Comparison of ENCODE assay signal across 7 cellular contexts in genomic region chr20:48761023-48761785, GRCh38.
DNase-seq lines count a peak whose midpoint lies in the region; ATAC-seq, FAIRE-seq and TF ChIP-seq lines count a peak whose summit lies in the region.

No MANE protein-coding gene starts in this region.

- no peak for TF ChIP-seq CTCF in glutamatergic neuron (IDR thresholded peaks at IDR 0.05; ENCODE audit: partially characterized antibody, unreplicated experiment)
- TF ChIP-seq CTCF in RWPE1 (conservative IDR thresholded peaks at IDR 0.05; ENCODE audit: low read depth): no peak

- DNase-seq in MV-4-11 (lab: John Stamatoyannopoulos, UW): peak; percentile 60
- DNase-seq in activated CD4-positive, alpha-beta memory T cell treated with anti-CD3 and anti-CD28 coated beads, Interleukin-2, amount 10 ng/mL, durations not matched to agents 7 days and 5 days: peak; percentile 77
- DNase-seq in glutamatergic neuron: no peak
- DNase-seq in stimulated activated naive CD8-positive, alpha-beta T cell treated with anti-CD3 and anti-CD28 coated beads, Interleukin-15, Interleukin-2, amounts not matched to agents 100 U/mL and 50 U/mL, for 24 hours: peak; percentile 60
- DNase-seq in NCI-H345 (lab: John Stamatoyannopoulos, UW): no peak
- no peak for DNase-seq in H54 (ENCODE audit: insufficient read length, low spot score)
- no peak for DNase-seq in RWPE1 (ENCODE audit: low spot score)

- no peak overlapping the region for H3K27ac ChIP-seq in RWPE1

- POLR2A ChIA-PET in activated CD4-positive, alpha-beta memory T cell treated with anti-CD3 and anti-CD28 coated beads, Interleukin-2, amount 10 ng/mL, durations not matched to agents 7 days and 5 days (lab: Charles Lee): interaction anchor here (1.0 to 4.6 kb wide), 12 partner anchors 8 to 65 kb away, joined by 3 to 42 read pairs (median 6); partner anchors contain the start of gene PREX1
- POLR2A ChIA-PET in RWPE1 (lab: Yijun Ruan, JAX; ENCODE audit: low non-redundant PET): no interaction called here

- no peaks in the 10 kb centered on the region for H3K27me3 Mint-ChIP-seq in activated CD4-positive, alpha-beta memory T cell treated with anti-CD3 and anti-CD28 coated beads, Interleukin-2, amount 10 ng/mL, durations not matched to agents 7 days and 5 days
- peaks cover 25% of the 10 kb centered on the region for H3K27me3 Mint-ChIP-seq in glutamatergic neuron (ENCODE audit: unreplicated experiment)

- H3K4me3 Mint-ChIP-seq in activated CD4-positive, alpha-beta memory T cell treated with anti-CD3 and anti-CD28 coated beads, Interleukin-2, amount 10 ng/mL, durations not matched to agents 7 days and 5 days: peak overlapping the region; percentile 57
- peak overlapping the region; percentile 49 for H3K4me3 Mint-ChIP-seq in glutamatergic neuron (ENCODE audit: unreplicated experiment)

- H3K27ac Mint-ChIP-seq in activated CD4-positive, alpha-beta memory T cell treated with anti-CD3 and anti-CD28 coated beads, Interleukin-2, amount 10 ng/mL, durations not matched to agents 7 days and 5 days: peak overlapping the region; percentile 100
- H3K27ac Mint-ChIP-seq in glutamatergic neuron (ENCODE audit: unreplicated experiment): peak overlapping the region; percentile 24

- peaks cover 62% of the 10 kb centered on the region for H3K36me3 Mint-ChIP-seq in activated CD4-positive, alpha-beta memory T cell treated with anti-CD3 and anti-CD28 coated beads, Interleukin-2, amount 10 ng/mL, durations not matched to agents 7 days and 5 days (ENCODE audit: low read depth)
- H3K36me3 Mint-ChIP-seq in glutamatergic neuron (ENCODE audit: unreplicated experiment): peaks cover 8% of the 10 kb centered on the region

- H3K4me1 Mint-ChIP-seq in activated CD4-positive, alpha-beta memory T cell treated with anti-CD3 and anti-CD28 coated beads, Interleukin-2, amount 10 ng/mL, durations not matched to agents 7 days and 5 days: peaks cover 93% of the 10 kb centered on the region
- peaks cover 55% of the 10 kb centered on the region for H3K4me1 Mint-ChIP-seq in glutamatergic neuron (ENCODE audit: low read depth, unreplicated experiment)

- no peak for ATAC-seq in stimulated activated naive CD8-positive, alpha-beta T cell treated with anti-CD3 and anti-CD28 coated beads, Interleukin-15, Interleukin-2, amounts not matched to agents 100 U/mL and 50 U/mL, for 24 hours

- CTCF ChIA-PET in activated CD4-positive, alpha-beta memory T cell treated with anti-CD3 and anti-CD28 coated beads, Interleukin-2, amount 10 ng/mL, durations not matched to agents 7 days and 5 days (lab: Charles Lee): interaction anchor here (0.7 to 1.7 kb wide), 3 partner anchors 8 to 60 kb away, joined by 3 to 4 read pairs (median 3); no protein-coding TSS in a partner anchor
- CTCF ChIA-PET in RWPE1 (lab: Yijun Ruan, JAX): no interaction called here

- no peak for TF ChIP-seq POLR2A in H54 (IDR thresholded peaks at IDR 0.05; ENCODE audit: low read depth, low read length)

- H3K9me3 Mint-ChIP-seq in activated CD4-positive, alpha-beta memory T cell treated with anti-CD3 and anti-CD28 coated beads, Interleukin-2, amount 10 ng/mL, durations not matched to agents 7 days and 5 days: peaks cover 2% of the 10 kb centered on the region
- H3K9me3 Mint-ChIP-seq in glutamatergic neuron (ENCODE audit: unreplicated experiment): peaks cover 43% of the 10 kb centered on the region

- no peak for FAIRE-seq in H54 (lab: Jason Lieb, UNC)

Comparison
In these comparisons a context has a peak if more than half of its experiments do, and no peak if none do; other contexts are left out.
1. DNase-seq: peak in MV-4-11 (single experiment), activated CD4-positive, alpha-beta memory T cell treated with anti-CD3 and anti-CD28 coated beads, Interleukin-2, amount 10 ng/mL, durations not matched to agents 7 days and 5 days (single experiment) and stimulated activated naive CD8-positive, alpha-beta T cell treated with anti-CD3 and anti-CD28 coated beads, Interleukin-15, Interleukin-2, amounts not matched to agents 100 U/mL and 50 U/mL, for 24 hours (single experiment); none in glutamatergic neuron (single experiment), NCI-H345 (single experiment), H54 (single experiment) and RWPE1 (single experiment).